1 cellular context compared by ENCODE assay signal in the genomic region with DNA sequence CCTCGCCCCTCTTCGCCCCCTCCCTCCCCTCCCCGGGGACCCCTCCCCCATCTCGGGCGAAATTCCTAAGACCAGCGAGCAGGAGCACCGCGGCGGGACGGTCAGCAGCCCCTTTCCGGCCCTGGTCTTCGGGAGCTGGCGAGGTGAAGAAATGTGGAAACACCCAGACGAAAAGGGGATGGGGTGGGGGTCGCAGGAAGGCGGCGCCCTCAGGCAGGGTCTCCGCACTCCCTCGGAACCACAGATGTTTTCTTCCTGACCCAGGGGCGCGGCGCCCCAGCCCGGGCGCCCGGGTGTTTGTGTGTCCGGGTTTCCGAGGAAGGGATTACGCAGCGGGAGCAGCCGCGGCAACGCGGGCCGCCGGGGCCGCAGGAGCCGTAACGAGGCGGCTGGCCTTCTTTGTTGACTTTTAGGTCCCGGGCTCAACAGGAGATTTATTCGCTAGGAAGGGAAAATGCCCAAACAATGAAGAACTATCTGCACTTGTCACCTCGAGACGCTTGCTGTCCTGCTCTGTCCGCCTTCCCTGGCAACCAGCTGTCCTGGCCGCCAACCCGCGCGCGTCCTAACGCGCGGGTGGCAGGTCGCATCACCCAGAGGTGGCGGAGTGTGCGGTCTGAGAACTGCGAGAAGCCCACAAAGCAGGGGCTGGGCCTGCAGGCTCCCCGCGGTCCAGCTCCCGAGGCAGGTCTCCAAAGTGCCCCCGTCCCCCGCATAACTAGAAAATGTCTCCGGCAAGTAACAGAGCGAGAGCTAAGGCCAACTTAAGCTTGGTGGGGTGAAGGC.
TF ChIP-seq lines count a peak whose summit lies in the region.

No MANE protein-coding gene starts in this region.

TF ChIP-seq in HEK293, 187 proteins besides CTCF, POLR2A, EP300 and RAD21 (continued from another document):
- no peak for TF ChIP-seq ZNF629 (tag by site-specific recombination; IDR thresholded peaks at IDR 0.05)
- no peak for TF ChIP-seq ZBTB1 (tag by site-specific recombination; IDR thresholded peaks at IDR 0.05)
